ENCODE assay signal across 8 cellular contexts in the genomic region with DNA sequence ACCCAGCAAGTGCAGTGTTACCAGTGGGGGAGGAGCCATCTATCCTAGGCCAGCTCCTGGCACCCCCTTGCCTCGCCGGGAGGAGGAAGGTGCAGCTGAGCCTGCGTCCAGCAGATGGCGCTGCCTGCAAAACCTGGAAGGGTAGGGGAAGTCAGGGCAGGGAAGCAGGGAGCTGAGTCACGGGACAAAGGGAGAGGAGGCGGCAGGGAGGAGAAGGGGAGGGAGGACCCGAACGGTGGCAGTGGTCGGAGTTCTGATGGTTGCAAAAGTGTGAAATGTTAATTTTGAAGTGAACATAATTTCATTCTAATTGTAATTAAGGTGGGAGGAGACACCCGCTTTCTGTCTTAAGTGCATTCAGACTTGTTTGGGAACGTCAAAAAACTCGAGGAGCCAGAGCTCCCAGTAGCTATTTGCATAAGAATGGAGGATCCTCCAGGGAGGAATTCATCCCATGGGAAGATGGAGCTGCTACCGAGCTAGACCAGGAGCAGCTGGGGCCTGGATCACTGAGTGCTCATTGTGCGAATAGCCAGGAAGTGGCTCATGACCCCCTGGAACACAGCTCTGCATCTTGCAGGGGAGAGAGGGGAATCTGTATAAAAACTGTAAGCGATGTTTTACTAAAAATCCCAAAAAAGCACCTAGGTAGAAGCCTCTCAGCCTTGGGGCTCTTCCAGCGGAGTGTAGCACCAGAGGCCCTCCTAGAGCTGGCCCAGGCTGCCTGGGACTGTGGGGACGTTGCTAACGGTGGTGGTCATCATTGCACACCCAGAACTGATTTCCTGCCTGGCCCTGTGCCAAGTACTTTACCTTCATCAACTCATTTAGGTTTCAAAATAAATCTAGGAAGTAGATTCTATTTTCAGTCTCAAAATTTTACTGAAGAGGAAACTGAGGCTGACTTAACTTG. TPM values are rescaled to one million over a fixed set of nuclear protein-coding genes. Genes with fewer than 3 reads are reported as not detected.
DNase-seq lines count a peak whose midpoint lies in the region; ATAC-seq, FAIRE-seq and TF ChIP-seq lines count a peak whose summit lies in the region.

No MANE protein-coding gene starts in this region.

- POLR2A ChIA-PET in HCT116 (lab: Charles Lee) = interaction anchor here (1.3 kb wide), 1 partner anchor 911 kb away, joined by 3 read pairs; no protein-coding TSS in a partner anchor

- peak overlapping the region in 1 of 2 experiments; percentile 13; a peak in 1 of 4 replicates for H3K4me3 ChIP-seq in HCT116 (replicated peaks in 1 of 2; ENCODE audit: low read depth in 1 of 2, low read length in 2 of 2)
- H3K4me3 ChIP-seq in suprapubic skin = peak overlapping the region; percentile 39

- TF ChIP-seq RAD21 in HCT116 (IDR thresholded peaks at IDR 0.05; ENCODE audit: low read depth) = peak; percentile 98

- H4K20me1 ChIP-seq in HCT116 (ENCODE audit: insufficient read depth) = no peaks in the 10 kb centered on the region

- DNase-seq in HCT116 (ENCODE audit: low read depth, low spot score) (peak; percentile 89), MV-4-11 (lab: John Stamatoyannopoulos, UW) (peak; percentile 81), glomerular endothelial cell (ENCODE audit: extremely low read depth, low read depth, low spot score) (peak; percentile 78), omental fat pad (ENCODE audit: low spot score) (peak; percentile 94), suprapubic skin (ENCODE audit: low spot score in 2 of 2) (peak; percentile 94 to 96)

- BruUV-seq in HCT116 (replicated peaks; lab: Mats Ljungman, UMichigan) = no TSS peak

- H3K4me1 ChIP-seq in HCT116 (ENCODE audit: control insufficient read depth in 1 of 2, insufficient read depth in 2 of 2, low read length in 2 of 2) (peaks cover 0 to 15% of the 10 kb centered on the region in 2 experiments; a peak in 2 of 4 replicates), suprapubic skin (peaks cover 7% of the 10 kb centered on the region)

- TF ChIP-seq EP300 in suprapubic skin (IDR thresholded peaks at IDR 0.05) = no peak

- H3K9me3 ChIP-seq in HCT116 (ENCODE audit: control insufficient read depth in 1 of 2, insufficient read depth in 1 of 2, low read depth in 1 of 2, low read length in 2 of 2) (no peaks in the 10 kb centered on the region), suprapubic skin (no peaks in the 10 kb centered on the region)

- H3K36me3 Mint-ChIP-seq in activated naive CD4-positive, alpha-beta T cell treated with anti-CD3 and anti-CD28 coated beads, Interleukin-2, amount 50 U/mL, for 24 hours = no peaks in the 10 kb centered on the region

- TF ChIP-seq POLR2A in HCT116 (IDR thresholded peaks at IDR 0.05; ENCODE audit: borderline replicate concordance, extremely low read depth, insufficient read depth, insufficient read length) = no peak
- no peak for TF ChIP-seq POLR2A in suprapubic skin (IDR thresholded peaks at IDR 0.05)

- H3K9ac ChIP-seq in HCT116 (ENCODE audit: low read length) = peak overlapping the region; percentile 26; the same call in 1 of the 2 replicates

- H3K27ac Mint-ChIP-seq in activated naive CD4-positive, alpha-beta T cell treated with anti-CD3 and anti-CD28 coated beads, Interleukin-2, amount 50 U/mL, for 24 hours = no peak overlapping the region

- WGBS in suprapubic skin = 19% methylated on average over 18 of the region's 18 CpGs

- H2AFZ ChIP-seq in HCT116 (ENCODE audit: low read depth, low read length, poor library complexity, severe bottlenecking) = peak overlapping the region; percentile 86

- no peaks in the 10 kb centered on the region for H3K36me3 ChIP-seq in HCT116 (ENCODE audit: control insufficient read depth in 1 of 2, insufficient read depth in 2 of 2, low read length in 2 of 2)
- no peaks in the 10 kb centered on the region for H3K36me3 ChIP-seq in suprapubic skin

- no peaks in the 10 kb centered on the region for H3K9me3 Mint-ChIP-seq in activated naive CD4-positive, alpha-beta T cell treated with anti-CD3 and anti-CD28 coated beads, Interleukin-2, amount 50 U/mL, for 24 hours

- H3K4me3 Mint-ChIP-seq in activated naive CD4-positive, alpha-beta T cell treated with anti-CD3 and anti-CD28 coated beads, Interleukin-2, amount 50 U/mL, for 24 hours = peak overlapping the region; percentile 37

- FAIRE-seq in G401.6 (lab: Jason Lieb, UNC) = peak; percentile 98

- H3K4me1 Mint-ChIP-seq in activated naive CD4-positive, alpha-beta T cell treated with anti-CD3 and anti-CD28 coated beads, Interleukin-2, amount 50 U/mL, for 24 hours = peaks cover 5% of the 10 kb centered on the region

- peak overlapping the region; percentile 69 for H3K4me2 ChIP-seq in HCT116 (ENCODE audit: low read length)

- peak; percentile 100 for ATAC-seq in HCT116
- peak; percentile 100 for ATAC-seq in SK-N-SH treated with all-trans-retinoic acid at 6 μM for 48 hours
- ATAC-seq in omental fat pad (ENCODE audit: low FRiP score) = peak; percentile 98

- TF ChIP-seq CTCF in HCT116 (IDR thresholded peaks at IDR 0.05 in 2 of 3, conservative IDR thresholded peaks at IDR 0.05 in 1 of 3; ENCODE audit: borderline replicate concordance in 1 of 3, insufficient read depth in 1 of 3, low read depth in 2 of 3, low read length in 2 of 3) = peak; percentile 91 to 98 (median 97)
- peak in 2 of 3 donors; percentile 85 to 89 for TF ChIP-seq CTCF in omental fat pad (IDR thresholded peaks at IDR 0.05)
- peak; percentile 92 to 97 for TF ChIP-seq CTCF in suprapubic skin (IDR thresholded peaks at IDR 0.05)

- H3K27me3 Mint-ChIP-seq in activated naive CD4-positive, alpha-beta T cell treated with anti-CD3 and anti-CD28 coated beads, Interleukin-2, amount 50 U/mL, for 24 hours = peaks cover 2% of the 10 kb centered on the region

- H3K27ac ChIP-seq in HCT116 (ENCODE audit: low read depth, low read length) (no peak overlapping the region), suprapubic skin (no peak overlapping the region)

- H3K79me2 ChIP-seq in HCT116 (ENCODE audit: insufficient read depth, low read length) = no peaks in the 10 kb centered on the region

- CTCF ChIA-PET in HCT116 (lab: Charles Lee) = interaction anchor here (0.6 to 3.6 kb wide), 39 partner anchors 9 to 1002 kb away, joined by 3 to 35 read pairs (median 4); a partner anchor contains a TSS

- no peaks in the 10 kb centered on the region for H3K27me3 ChIP-seq in HCT116 (ENCODE audit: insufficient read depth, low read length)
- no peaks in the 10 kb centered on the region for H3K27me3 ChIP-seq in suprapubic skin

- H3K9me2 ChIP-seq in HCT116 (ENCODE audit: insufficient read depth) = no peaks in the 10 kb centered on the region

- intact Hi-C loops in HCT116 (cut with micrococcal nuclease) = loop anchor here (1.0 to 2.0 kb wide), 2 partner anchors 685 to 911 kb away; no protein-coding TSS in a partner anchor

- RAD21 ChIA-PET in HCT116 (lab: Charles Lee; ENCODE audit: low non-redundant PET in 1 of 2, low total read pairs in 2 of 2, uncharacterized antibody in 2 of 2, unreplicated experiment in 2 of 2) = interaction anchor here (0.7 to 1.9 kb wide), 7 partner anchors 10 to 911 kb away, joined by 3 to 10 read pairs (median 3); no protein-coding TSS in a partner anchor

TF ChIP-seq in HCT116, 20 proteins besides CTCF, POLR2A, EP300 and RAD21 (continues in another document):
- 0 out of 2 replicates have a peak, but pooled peaks have one; percentile 70 for TF ChIP-seq CBX3 (IDR thresholded peaks at IDR 0.05; ENCODE audit: low read depth)
- no peak for TF ChIP-seq POLR2AphosphoS5 (IDR thresholded peaks at IDR 0.05; ENCODE audit: low read depth, low read length)
- TF ChIP-seq, protein P1, sequence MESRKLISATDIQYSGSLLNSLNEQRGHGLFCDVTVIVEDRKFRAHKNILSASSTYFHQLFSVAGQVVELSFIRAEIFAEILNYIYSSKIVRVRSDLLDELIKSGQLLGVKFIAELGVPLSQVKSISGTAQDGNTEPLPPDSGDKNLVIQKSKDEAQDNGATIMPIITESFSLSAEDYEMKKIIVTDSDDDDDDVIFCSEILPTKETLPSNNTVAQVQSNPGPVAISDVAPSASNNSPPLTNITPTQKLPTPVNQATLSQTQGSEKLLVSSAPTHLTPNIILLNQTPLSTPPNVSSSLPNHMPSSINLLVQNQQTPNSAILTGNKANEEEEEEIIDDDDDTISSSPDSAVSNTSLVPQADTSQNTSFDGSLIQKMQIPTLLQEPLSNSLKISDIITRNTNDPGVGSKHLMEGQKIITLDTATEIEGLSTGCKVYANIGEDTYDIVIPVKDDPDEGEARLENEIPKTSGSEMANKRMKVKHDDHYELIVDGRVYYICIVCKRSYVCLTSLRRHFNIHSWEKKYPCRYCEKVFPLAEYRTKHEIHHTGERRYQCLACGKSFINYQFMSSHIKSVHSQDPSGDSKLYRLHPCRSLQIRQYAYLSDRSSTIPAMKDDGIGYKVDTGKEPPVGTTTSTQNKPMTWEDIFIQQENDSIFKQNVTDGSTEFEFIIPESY (IDR thresholded peaks at IDR 0.05; ENCODE audit: extremely low read depth, insufficient replicate concordance, low read length) = no peak
- TF ChIP-seq ZNF274 (IDR thresholded peaks at IDR 0.05; ENCODE audit: low read depth, low read length) = no peak
- TF ChIP-seq JUND (IDR thresholded peaks at IDR 0.05) = no peak
- no peak for TF ChIP-seq ZFX (IDR thresholded peaks at IDR 0.05)

TF ChIP-seq in SK-N-SH treated with all-trans-retinoic acid at 6 μM for 48 hours, 23 proteins besides CTCF, POLR2A, EP300 and RAD21:
- TF ChIP-seq ZNF8 (CRISPR knock-in tag; IDR thresholded peaks at IDR 0.05) (no peak), SNAI2 (CRISPR knock-in tag; IDR thresholded peaks at IDR 0.05) (no peak), ZNF70 (CRISPR knock-in tag; IDR thresholded peaks at IDR 0.05) (0 out of 2 replicates have a peak, but pooled peaks have one; percentile 19), BACH2 (CRISPR knock-in tag; IDR thresholded peaks at IDR 0.05; ENCODE audit: borderline replicate concordance) (no peak)

RNA-seq across cellular contexts. Expression of a gene that starts 59.5 kb away (rescaled TPM):
- total RNA-seq in HCT116 (2021; ENCODE audit: unreplicated experiment) (110 TPM), glomerular endothelial cell (744 and 1,093 TPM in 2 replicates), omental fat pad (1,000 to 10,000 TPM in 2 of 4 donors, 100 to 1,000 TPM in 2; 687 to 4,689 (median 1,133) TPM), suprapubic skin (1,000 to 10,000 TPM in 2 of 4 donors, 100 to 1,000 TPM in 2; 569 to 2,226 (median 1,259) TPM)
- 170 and 244 TPM in 2 replicates for polyA plus RNA-seq in HCT116 (2012)
